Comparison of ENCODE assay signal across 25 cellular contexts in genomic region chr5:107199756-107200155, GRCh38.
"Had no signal": no experiment of that assay in that cellular context is flagged by ENCODE, and none has a peak within 500 bp of the region (broad histone marks: within the 10 kb centered on the region; RNA-seq: fewer than 3 reads in every experiment).

No MANE protein-coding gene starts in this region.

- H3K4me3 ChIP-seq: coronary artery, dorsolateral prefrontal cortex, esophagus muscularis mucosa, gastrocnemius medialis, heart right ventricle, left lung, lower lobe of right lung, mucosa of descending colon had no signal

- H3K9me3 Mint-ChIP-seq: mesothelial cell of epicardium had no signal

- H3K36me3 Mint-ChIP-seq: mesothelial cell of epicardium; naive B cell; naive thymus-derived CD8-positive, alpha-beta T cell had no signal

- H3K27me3 Mint-ChIP-seq: naive thymus-derived CD8-positive, alpha-beta T cell had no signal

- H3K27ac Mint-ChIP-seq: mesothelial cell of epicardium; naive B cell; naive thymus-derived CD8-positive, alpha-beta T cell had no signal

- H3K4me3 Mint-ChIP-seq: mesothelial cell of epicardium; naive B cell; naive thymus-derived CD8-positive, alpha-beta T cell had no signal

- FAIRE-seq: colon, endothelial cell of umbilical vein, islet of Langerhans, keratinocyte had no signal

- DNase-seq: dermis blood vessel endothelial cell; dorsolateral prefrontal cortex; effector CD4-positive, alpha-beta T cell; effector memory CD4-positive, alpha-beta T cell; foreskin melanocyte; gastrocnemius medialis; glutamatergic neuron; head of caudate nucleus; heart right ventricle; hippocampal formation; left cardiac atrium; left lung; left ventricle myocardium superior; lower lobe of right lung; mesenchymal stem cell; mucosa of descending colon; naive B cell; naive thymus-derived CD8-positive, alpha-beta T cell had no signal

- H3K4me1 Mint-ChIP-seq: naive B cell; naive thymus-derived CD8-positive, alpha-beta T cell had no signal
